24 cellular contexts compared by ENCODE assay signal in genomic region chr5:71978216-71978615, GRCh38.
A peak's percentile ranks its signal among the peaks of the same experiment; 100 is the strongest.
DNase-seq lines count a peak whose midpoint lies in the region; FAIRE-seq and TF ChIP-seq lines count a peak whose summit lies in the region.
"Had no signal": no experiment of that assay in that cellular context is flagged by ENCODE, and none has a peak within 500 bp of the region (broad histone marks: within the 10 kb centered on the region; RNA-seq: fewer than 3 reads in every experiment).

No MANE protein-coding gene starts in this region.

- TF ChIP-seq RAD21 in H1 (IDR thresholded peaks at IDR 0.05 in 1 of 2, conservative IDR thresholded peaks at IDR 0.05 in 1 of 2; ENCODE audit: low read depth in 2 of 2, low read length in 2 of 2): no peak

- no peak overlapping the region for H3K4ac ChIP-seq in H1 (replicated peaks; ENCODE audit: insufficient read length, low read depth, low read length)

- POLR2A ChIA-PET in H1 (lab: Charles Lee; ENCODE audit: partially characterized antibody): no interaction called here
- POLR2A ChIA-PET in CD8-positive, alpha-beta memory T cell (lab: Charles Lee): no interaction called here

- 0 out of 2 replicates have a peak overlapping the region, but pooled peaks have one; percentile 20 for H2AFZ ChIP-seq in H1 (ENCODE audit: low read length)

- H3K4me3 Mint-ChIP-seq in CD8-positive, alpha-beta memory T cell: no peak overlapping the region
- H3K4me3 Mint-ChIP-seq: CD14-positive monocyte; CD4-positive, alpha-beta memory T cell; CD4-positive, CD25-positive, alpha-beta regulatory T cell had no signal

- H3K4me1 ChIP-seq in H1 (replicated peaks in 1 of 4; ENCODE audit: control insufficient read depth in 3 of 4, insufficient read depth in 4 of 4, low read length in 3 of 4): no peaks in the 10 kb centered on the region
- no peaks in the 10 kb centered on the region for H3K4me1 ChIP-seq in CD8-positive, alpha-beta memory T cell (ENCODE audit: insufficient read depth, low read length)
- H3K4me1 ChIP-seq: BLaER1 had no signal

- H2BK5ac ChIP-seq in H1 (ENCODE audit: low read depth, low read length): no peak overlapping the region

- H3K27ac Mint-ChIP-seq in CD8-positive, alpha-beta memory T cell: no peak overlapping the region
- H3K27ac Mint-ChIP-seq: CD14-positive monocyte; CD4-positive, alpha-beta memory T cell; CD4-positive, CD25-positive, alpha-beta regulatory T cell had no signal

- no peak overlapping the region for H3K9ac ChIP-seq in H1 (replicated peaks in 1 of 4; ENCODE audit: extremely low read depth in 1 of 4, low read depth in 3 of 4, low read length in 3 of 4)
- H3K9ac ChIP-seq: BLaER1 had no signal

- H3K14ac ChIP-seq in H1 (ENCODE audit: insufficient read length): no peak overlapping the region

- no peak overlapping the region for H3K4me2 ChIP-seq in H1 (ENCODE audit: insufficient read depth in 1 of 2, low read depth in 2 of 2, low read length in 2 of 2)
- H3K4me2 ChIP-seq: BLaER1 had no signal

- H3K9me3 Mint-ChIP-seq in CD8-positive, alpha-beta memory T cell: peaks cover 2 to 18% (median 12%) of the 10 kb centered on the region in 5 donors

- H3K23ac ChIP-seq in H1 (ENCODE audit: insufficient read length): no peak overlapping the region

- no peaks in the 10 kb centered on the region for H3K79me1 ChIP-seq in H1 (ENCODE audit: low read depth, low read length)

- no peak overlapping the region for H2BK12ac ChIP-seq in H1 (ENCODE audit: low read depth, low read length)

- no peak overlapping the region for H2BK20ac ChIP-seq in H1 (ENCODE audit: low read length)

- no peak for FAIRE-seq in H1 (lab: Jason Lieb, UNC)
- FAIRE-seq: A204.1, G401.6, GM12891, GM19239 had no signal

- H3K36me3 ChIP-seq in H1 (ENCODE audit: control insufficient read depth in 2 of 4, insufficient read depth in 4 of 4, low read length in 3 of 4): no peaks in the 10 kb centered on the region
- no peaks in the 10 kb centered on the region for H3K36me3 ChIP-seq in CD8-positive, alpha-beta memory T cell (ENCODE audit: insufficient read depth, low read length)
- H3K36me3 ChIP-seq: BE2C, BLaER1 had no signal

- no peak overlapping the region for H4K91ac ChIP-seq in H1 (replicated peaks; ENCODE audit: insufficient read length, low read length)

- H2BK15ac ChIP-seq in H1 (ENCODE audit: low read length): no peak overlapping the region

- no peaks in the 10 kb centered on the region for H3K36me3 Mint-ChIP-seq in CD8-positive, alpha-beta memory T cell
- H3K36me3 Mint-ChIP-seq: CD14-positive monocyte; CD4-positive, alpha-beta memory T cell; CD4-positive, CD25-positive, alpha-beta regulatory T cell had no signal

- no peak overlapping the region for H2AK5ac ChIP-seq in H1 (ENCODE audit: low read depth, low read length)

- H3K23me2 ChIP-seq in H1 (ENCODE audit: low read depth, low read length): no peaks in the 10 kb centered on the region

- CTCF ChIA-PET in H1 (lab: Charles Lee; ENCODE audit: partially characterized antibody): no interaction called here
- CTCF ChIA-PET in CD8-positive, alpha-beta memory T cell (lab: Charles Lee): no interaction called here

- peak; percentile 63 for DNase-seq in cerebellar cortex (ENCODE audit: low spot score)
- no peak for DNase-seq in H1 (ENCODE audit: low read depth in 1 of 2, low spot score in 2 of 2)
- no peak for DNase-seq in CD8-positive, alpha-beta memory T cell
- no peak for DNase-seq in COLO829 (ENCODE audit: low spot score)
- DNase-seq in hypothalamus (lab: John Stamatoyannopoulos, UW): no peak
- DNase-seq: 8988T; ACHN; BE2C; CD4-positive, alpha-beta memory T cell; CD4-positive, CD25-positive, alpha-beta regulatory T cell; COR-L47; DMS 273 treated with DMSO at 0.1 percent for 48 hours; DMS153; DMS53; DMS79; DND-41; EL; GF-D8 had no signal

- no peak for TF ChIP-seq CTCF in H1 (IDR thresholded peaks at IDR 0.05; ENCODE audit: control extremely low read depth in 1 of 3, insufficient read depth in 1 of 3, low read depth in 1 of 3, low read length in 3 of 3)

- no peak overlapping the region for H3K18ac ChIP-seq in H1 (ENCODE audit: extremely low read depth, low read length)

- no peaks in the 10 kb centered on the region for H3K27me3 ChIP-seq in H1 (replicated peaks in 1 of 4; ENCODE audit: control insufficient read depth in 3 of 4, extremely low read depth in 1 of 4, insufficient read depth in 3 of 4, low read length in 3 of 4)
- H3K27me3 ChIP-seq in CD8-positive, alpha-beta memory T cell (ENCODE audit: insufficient read depth, low read length, poor library complexity, severe bottlenecking): no peaks in the 10 kb centered on the region
- H3K27me3 ChIP-seq: BE2C, BLaER1 had no signal

- H3K56ac ChIP-seq in H1 (replicated peaks; ENCODE audit: insufficient read length, low read depth, low read length): no peak overlapping the region

- H2BK120ac ChIP-seq in H1 (replicated peaks; ENCODE audit: low read depth, low read length): no peak overlapping the region

- no peak overlapping the region for H4K5ac ChIP-seq in H1 (ENCODE audit: insufficient read length, low read depth, low read length)

- TF ChIP-seq EP300 in H1 (IDR thresholded peaks at IDR 0.05; ENCODE audit: borderline replicate concordance in 1 of 2, low read depth in 2 of 2, low read length in 2 of 2): no peak

- no peak overlapping the region for H3K4me3 ChIP-seq in H1 (ENCODE audit: extremely low read depth in 1 of 4, insufficient read depth in 2 of 4, low read depth in 3 of 4, low read length in 4 of 4)
- no peak overlapping the region for H3K4me3 ChIP-seq in CD8-positive, alpha-beta memory T cell (ENCODE audit: low read length)
- H3K4me3 ChIP-seq: BLaER1 had no signal

- H4K8ac ChIP-seq in H1 (ENCODE audit: extremely low read depth, insufficient read depth, low read length): no peak overlapping the region

- H3K27ac ChIP-seq in H1 (ENCODE audit: low read depth, low read length): no peak overlapping the region
- H3K27ac ChIP-seq in CD8-positive, alpha-beta memory T cell (ENCODE audit: low read depth, low read length): no peak overlapping the region
- H3K27ac ChIP-seq: BLaER1 had no signal

- no peaks in the 10 kb centered on the region for H3K79me2 ChIP-seq in H1 (ENCODE audit: control insufficient read depth in 1 of 2, insufficient read depth in 2 of 2, low read length in 2 of 2)

- H4K20me1 ChIP-seq in H1 (replicated peaks in 1 of 2; ENCODE audit: control insufficient read depth in 1 of 2, insufficient read depth in 2 of 2, low read length in 2 of 2): no peaks in the 10 kb centered on the region
- H4K20me1 ChIP-seq: BLaER1 had no signal

- 100% methylated on average over 1 of the region's 1 CpG; no CpG with 5 or more reads in 1 of the 2 experiments for WGBS in H1 (ENCODE audit: extremely low coverage in 1 of 2, insufficient coverage in 1 of 2, insufficient read length in 1 of 2, insufficient replicate concordance in 2 of 2, low coverage in 1 of 2, low lambda C conversion rate in 2 of 2, missing lambda C conversion rate in 1 of 2), 2 experiments

- no peak for TF ChIP-seq POLR2A in H1 (IDR thresholded peaks at IDR 0.05; ENCODE audit: control extremely low read depth in 1 of 2, low read depth in 2 of 2, low read length in 2 of 2)

- no peaks in the 10 kb centered on the region for H3K9me3 ChIP-seq in H1 (ENCODE audit: insufficient read depth in 2 of 2, low read depth in 1 of 2, low read length in 1 of 2)
- no peaks in the 10 kb centered on the region for H3K9me3 ChIP-seq in CD8-positive, alpha-beta memory T cell (ENCODE audit: low read length)
- H3K9me3 ChIP-seq: BE2C had no signal

- H3K4me1 Mint-ChIP-seq in CD8-positive, alpha-beta memory T cell: no peaks in the 10 kb centered on the region
- H3K4me1 Mint-ChIP-seq: CD14-positive monocyte; CD4-positive, alpha-beta memory T cell; CD4-positive, CD25-positive, alpha-beta regulatory T cell had no signal

- H3K27me3 Mint-ChIP-seq in CD8-positive, alpha-beta memory T cell: peaks cover 2 to 17% of the 10 kb centered on the region in 2 donors

TF ChIP-seq in H1, 55 proteins besides CTCF, POLR2A, EP300 and RAD21:
- TF ChIP-seq RNF2 (IDR thresholded peaks at IDR 0.05; ENCODE audit: borderline replicate concordance, low read depth, low read length, missing control alignments, poor library complexity, severe bottlenecking) (no peak), FOSL1 (IDR thresholded peaks at IDR 0.05; ENCODE audit: insufficient read depth, low read depth, low read length) (no peak), KDM1A (IDR thresholded peaks at IDR 0.05; ENCODE audit: borderline replicate concordance, low read length) (no peak), HDAC6 (IDR thresholded peaks at IDR 0.05; ENCODE audit: low read depth, low read length) (no peak), E2F6 (IDR thresholded peaks at IDR 0.05) (no peak), SIN3A (conservative IDR thresholded peaks at IDR 0.05 in 1 of 2, IDR thresholded peaks at IDR 0.05 in 1 of 2; ENCODE audit: low read depth in 1 of 2, low read length in 2 of 2) (no peak)
